Comparison of ENCODE assay signal across 8 cellular contexts in genomic region chr17:29778936-29779811, GRCh38.
A peak's percentile ranks its signal among the peaks of the same experiment; 100 is the strongest.
DNase-seq lines count a peak whose midpoint lies in the region; ATAC-seq and TF ChIP-seq lines count a peak whose summit lies in the region.

No MANE protein-coding gene starts in this region.

- H3K27me3 ChIP-seq in Peyer's patch = no peaks in the 10 kb centered on the region

- TF ChIP-seq CTCF in Peyer's patch (IDR thresholded peaks at IDR 0.05) (peak; percentile 64 to 85 (median 78)), neural crest cell (conservative IDR thresholded peaks at IDR 0.05) (peak; percentile 82)

- no peaks in the 10 kb centered on the region for H3K9me3 ChIP-seq in Peyer's patch

- H3K4me1 ChIP-seq in Peyer's patch = no peaks in the 10 kb centered on the region

- H3K4me3 Mint-ChIP-seq in neural crest cell = no peak overlapping the region
- no peak overlapping the region for H3K4me3 Mint-ChIP-seq in stimulated activated naive CD8-positive, alpha-beta T cell treated with anti-CD3 and anti-CD28 coated beads, Interleukin-15, amount 100 ng/mL, for 72 hours

- H3K27ac Mint-ChIP-seq in neural crest cell (ENCODE audit: unreplicated experiment) = no peak overlapping the region
- H3K27ac Mint-ChIP-seq in stimulated activated naive CD8-positive, alpha-beta T cell treated with anti-CD3 and anti-CD28 coated beads, Interleukin-15, amount 100 ng/mL, for 72 hours = peak overlapping the region; percentile 27 to 54

- peak overlapping the region in 1 of 4 donors; percentile 31 for H3K27ac ChIP-seq in Peyer's patch

- no peaks in the 10 kb centered on the region for H3K9me3 Mint-ChIP-seq in neural crest cell
- no peaks in the 10 kb centered on the region for H3K9me3 Mint-ChIP-seq in stimulated activated naive CD8-positive, alpha-beta T cell treated with anti-CD3 and anti-CD28 coated beads, Interleukin-15, amount 100 ng/mL, for 72 hours

- peak; percentile 98 for ATAC-seq in stimulated activated naive CD8-positive, alpha-beta T cell treated with anti-CD3 and anti-CD28 coated beads, Interleukin-15, amount 100 ng/mL, for 72 hours
- no peak for ATAC-seq in GM21367 (IDR thresholded peaks at IDR 0.05; ENCODE audit: unreplicated experiment)

- TF ChIP-seq POLR2A in Peyer's patch (IDR thresholded peaks at IDR 0.05) = no peak

- no peaks in the 10 kb centered on the region for H3K27me3 Mint-ChIP-seq in neural crest cell (ENCODE audit: low read depth)
- H3K27me3 Mint-ChIP-seq in stimulated activated naive CD8-positive, alpha-beta T cell treated with anti-CD3 and anti-CD28 coated beads, Interleukin-15, amount 100 ng/mL, for 72 hours = no peaks in the 10 kb centered on the region

- DNase-seq in EH (ENCODE audit: low read depth) (peak; percentile 61), HT1080 (ENCODE audit: low read depth) (peak; percentile 58), Peyer's patch (peak; percentile 67 to 93 (median 79)), fibroblast of gingiva (ENCODE audit: low read depth) (peak; percentile 41), neural crest cell (ENCODE audit: low read depth, low spot score) (peak; percentile 68)
- DNase-seq in activated T-cell treated with anti-CD3 and anti-CD28 coated beads, Interleukin-2, amount 50 U/mL, for 1 hour = peak; percentile 84
- DNase-seq in stimulated activated naive CD8-positive, alpha-beta T cell treated with anti-CD3 and anti-CD28 coated beads, Interleukin-15, amount 100 ng/mL, for 72 hours = peak; percentile 71 to 75

- H3K36me3 Mint-ChIP-seq in neural crest cell (ENCODE audit: low read depth) = peaks cover 7% of the 10 kb centered on the region

- peaks cover 0 to 3% (median 0%) of the 10 kb centered on the region in 3 donors for H3K36me3 ChIP-seq in Peyer's patch

- H3K4me3 ChIP-seq in Peyer's patch = no peak overlapping the region

- H3K4me1 Mint-ChIP-seq in neural crest cell = peaks cover 12% of the 10 kb centered on the region
- peaks cover 14% of the 10 kb centered on the region for H3K4me1 Mint-ChIP-seq in stimulated activated naive CD8-positive, alpha-beta T cell treated with anti-CD3 and anti-CD28 coated beads, Interleukin-15, amount 100 ng/mL, for 72 hours
